In genomic region chr12:42031847-42032564, GRCh38 we compare ENCODE assay signal across 3 cellular contexts.
"Had no signal": no experiment of that assay in that cellular context is flagged by ENCODE, and none has a peak within 500 bp of the region (broad histone marks: within the 10 kb centered on the region; RNA-seq: fewer than 3 reads in every experiment).

No MANE protein-coding gene starts in this region.

- H3K4me3 ChIP-seq: GM12878 had no signal

- DNase-seq: GDM1, GF-D8 had no signal
